ENCODE assay signal across 7 cellular contexts in the genomic region with DNA sequence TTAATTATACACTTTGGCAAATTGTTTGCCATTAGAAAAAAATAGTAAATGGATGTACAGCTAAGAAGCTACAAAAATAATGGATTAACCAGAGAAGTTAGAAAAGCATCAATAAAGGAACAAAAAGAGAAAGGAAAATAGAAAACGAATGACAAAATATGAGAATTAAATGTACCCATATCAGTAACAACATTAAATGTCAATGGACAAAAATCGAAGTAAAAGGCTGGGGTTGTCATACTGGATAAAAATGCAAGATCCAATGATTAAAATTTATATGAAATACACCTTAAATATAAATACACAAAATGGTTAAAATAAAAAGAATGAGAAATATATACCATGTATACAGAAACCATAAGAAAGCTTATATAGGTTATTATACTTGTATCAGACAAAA.
"Had no signal": no experiment of that assay in that cellular context is flagged by ENCODE, and none has a peak within 500 bp of the region (broad histone marks: within the 10 kb centered on the region; RNA-seq: fewer than 3 reads in every experiment).

No MANE protein-coding gene starts in this region.

- H3K9ac ChIP-seq: KMS-11 had no signal

- FAIRE-seq: HepG2, HTR-8/SVneo had no signal

- DNase-seq: IMR-90, KBM-7, KG1 had no signal

- ATAC-seq: HepG2 had no signal

- H3K4me2 ChIP-seq: KMS-11 had no signal

- H3K27ac ChIP-seq: HL-60, KMS-11 had no signal
